In genomic region chr10:125982256-125982948, GRCh38 we compare ENCODE assay signal across 8 cellular contexts.
DNase-seq lines count a peak whose midpoint lies in the region; ATAC-seq, FAIRE-seq and TF ChIP-seq lines count a peak whose summit lies in the region.

No MANE protein-coding gene starts in this region.

- H3K14ac ChIP-seq in H1 (ENCODE audit: insufficient read length): no peak overlapping the region

- no peak overlapping the region for H2BK20ac ChIP-seq in H1 (ENCODE audit: low read length)

- no peak overlapping the region for H4K8ac ChIP-seq in H1 (ENCODE audit: extremely low read depth, insufficient read depth, low read length)

- no peak overlapping the region for H3K4ac ChIP-seq in H1 (replicated peaks; ENCODE audit: insufficient read length, low read depth, low read length)

- H3K18ac ChIP-seq in H1 (ENCODE audit: extremely low read depth, low read length): no peak overlapping the region

- no peak for TF ChIP-seq POLR2A in H1 (IDR thresholded peaks at IDR 0.05; ENCODE audit: control extremely low read depth in 1 of 2, low read depth in 2 of 2, low read length in 2 of 2)

- H2AK5ac ChIP-seq in H1 (ENCODE audit: low read depth, low read length): no peak overlapping the region

- in situ Hi-C loops in SK-MEL-5 (cut with HindIII; ENCODE audit: low pct_unique_long_range_greater_than_20kb, low sequenced_read_pairs): no loop called here

- POLR2A ChIA-PET in H1 (lab: Charles Lee; ENCODE audit: partially characterized antibody): no interaction called here

- H3K9ac ChIP-seq in KMS-11: no peak overlapping the region
- H3K9ac ChIP-seq in H1 (replicated peaks in 1 of 4; ENCODE audit: extremely low read depth in 1 of 4, low read depth in 3 of 4, low read length in 3 of 4): no peak overlapping the region

- 14% methylated on average over 6 of the region's 6 CpGs; no CpG with 5 or more reads in 1 of the 2 experiments for WGBS in H1 (ENCODE audit: extremely low coverage in 1 of 2, insufficient coverage in 1 of 2, insufficient read length in 1 of 2, insufficient replicate concordance in 2 of 2, low coverage in 1 of 2, low lambda C conversion rate in 2 of 2, missing lambda C conversion rate in 1 of 2), 2 experiments

- no peak overlapping the region for H4K5ac ChIP-seq in H1 (ENCODE audit: insufficient read length, low read depth, low read length)

- ATAC-seq in GM21786 (IDR thresholded peaks at IDR 0.05; ENCODE audit: unreplicated experiment): peak; percentile 71

- no peak overlapping the region for H4K91ac ChIP-seq in H1 (replicated peaks; ENCODE audit: insufficient read length, low read length)

- H3K27ac ChIP-seq in KMS-11 (no peak overlapping the region), H1 (ENCODE audit: low read depth, low read length) (no peak overlapping the region)

- H2BK5ac ChIP-seq in H1 (ENCODE audit: low read depth, low read length): no peak overlapping the region

- H4K20me1 ChIP-seq in KMS-11 (ENCODE audit: insufficient read depth) (no peaks in the 10 kb centered on the region), H1 (replicated peaks in 1 of 2; ENCODE audit: control insufficient read depth in 1 of 2, insufficient read depth in 2 of 2, low read length in 2 of 2) (no peaks in the 10 kb centered on the region)

- no peaks in the 10 kb centered on the region for H3K9me3 ChIP-seq in H1 (ENCODE audit: insufficient read depth in 2 of 2, low read depth in 1 of 2, low read length in 1 of 2)

- CTCF ChIA-PET in H1 (lab: Charles Lee; ENCODE audit: partially characterized antibody): interaction anchor here (0.6 to 4.8 kb wide), 41 partner anchors 9 to 1461 kb away, joined by 3 to 19 read pairs (median 3); no protein-coding TSS in a partner anchor

- TF ChIP-seq CTCF in KMS-11 (conservative IDR thresholded peaks at IDR 0.05; ENCODE audit: low read depth, low read length): peak; percentile 84
- peak in 2 of 3 experiments; percentile 59 to 68; a peak in 3 of 4 replicates for TF ChIP-seq CTCF in H1 (IDR thresholded peaks at IDR 0.05; ENCODE audit: control extremely low read depth in 1 of 3, insufficient read depth in 1 of 3, low read depth in 1 of 3, low read length in 3 of 3)

- no peaks in the 10 kb centered on the region for H3K79me2 ChIP-seq in KMS-11 (ENCODE audit: insufficient read depth, low read depth)
- no peaks in the 10 kb centered on the region for H3K79me2 ChIP-seq in H1 (ENCODE audit: control insufficient read depth in 1 of 2, insufficient read depth in 2 of 2, low read length in 2 of 2)

- H2AFZ ChIP-seq in KMS-11 (ENCODE audit: low read depth) (no peak overlapping the region), H1 (ENCODE audit: low read length) (0 out of 2 replicates have a peak overlapping the region, but pooled peaks have one; percentile 34)

- TF ChIP-seq RAD21 in H1 (IDR thresholded peaks at IDR 0.05 in 1 of 2, conservative IDR thresholded peaks at IDR 0.05 in 1 of 2; ENCODE audit: low read depth in 2 of 2, low read length in 2 of 2): peak; percentile 84 to 88

- H2BK15ac ChIP-seq in H1 (ENCODE audit: low read length): no peak overlapping the region

- H3K23ac ChIP-seq in H1 (ENCODE audit: insufficient read length): no peak overlapping the region

- H3K4me1 ChIP-seq in KMS-11 (ENCODE audit: low read depth, poor library complexity, severe bottlenecking) (no peaks in the 10 kb centered on the region), H1 (replicated peaks in 1 of 4; ENCODE audit: control insufficient read depth in 3 of 4, insufficient read depth in 4 of 4, low read length in 3 of 4) (peaks cover 0 to 15% (median 1%) of the 10 kb centered on the region in 4 experiments; a peak in 4 of 7 replicates)

- no peaks in the 10 kb centered on the region for H3K36me3 ChIP-seq in KMS-11 (ENCODE audit: insufficient read depth)
- H3K36me3 ChIP-seq in H1 (ENCODE audit: control insufficient read depth in 2 of 4, insufficient read depth in 4 of 4, low read length in 3 of 4): no peaks in the 10 kb centered on the region

- no peak for TF ChIP-seq EP300 in H1 (IDR thresholded peaks at IDR 0.05; ENCODE audit: borderline replicate concordance in 1 of 2, low read depth in 2 of 2, low read length in 2 of 2)

- H3K79me1 ChIP-seq in H1 (ENCODE audit: low read depth, low read length): no peaks in the 10 kb centered on the region

- no peak overlapping the region for H2BK120ac ChIP-seq in H1 (replicated peaks; ENCODE audit: low read depth, low read length)

- H2BK12ac ChIP-seq in H1 (ENCODE audit: low read depth, low read length): no peak overlapping the region

- H3K4me2 ChIP-seq in KMS-11: no peak overlapping the region
- H3K4me2 ChIP-seq in H1 (ENCODE audit: insufficient read depth in 1 of 2, low read depth in 2 of 2, low read length in 2 of 2): no peak overlapping the region

- DNase-seq in activated T-cell treated with anti-CD3 and anti-CD28 coated beads for 4 hours (peak; percentile 16), SK-MEL-5 (ENCODE audit: low read depth, low spot score) (peak; percentile 67), H1 (ENCODE audit: low read depth in 1 of 2, low spot score in 2 of 2) (peak in 1 of 2 experiments; percentile 23), lung microvascular endothelial cell (ENCODE audit: low read depth in 2 of 2) (peak; percentile 78), urothelium cell line (ENCODE audit: low spot score) (peak; percentile 43)
- no peak for DNase-seq in activated T-cell treated with anti-CD3 and anti-CD28 coated beads, Interleukin-2, amount 50 U/mL, for 1 hour

- H3K56ac ChIP-seq in H1 (replicated peaks; ENCODE audit: insufficient read length, low read depth, low read length): no peak overlapping the region

- FAIRE-seq in H1 (lab: Jason Lieb, UNC): peak; percentile 93
- no peak for FAIRE-seq in urothelium cell line (lab: Jason Lieb, UNC)

- H3K27me3 ChIP-seq in KMS-11 (ENCODE audit: insufficient read depth, low read depth) (no peaks in the 10 kb centered on the region), H1 (replicated peaks in 1 of 4; ENCODE audit: control insufficient read depth in 3 of 4, extremely low read depth in 1 of 4, insufficient read depth in 3 of 4, low read length in 3 of 4) (no peaks in the 10 kb centered on the region)

- H3K23me2 ChIP-seq in H1 (ENCODE audit: low read depth, low read length): no peaks in the 10 kb centered on the region

- H3K4me3 ChIP-seq in KMS-11 (IDR thresholded peaks at IDR 0.05; ENCODE audit: insufficient read depth, low read depth, low read length) (no peak overlapping the region), H1 (ENCODE audit: extremely low read depth in 1 of 4, insufficient read depth in 2 of 4, low read depth in 3 of 4, low read length in 4 of 4) (no peak overlapping the region)

TF ChIP-seq in H1, 55 proteins besides CTCF, POLR2A, EP300 and RAD21 (continues in another document):
- TF ChIP-seq ZNF274 (IDR thresholded peaks at IDR 0.05; ENCODE audit: borderline replicate concordance, extremely low read depth, low read length): no peak
- TF ChIP-seq YY1 (IDR thresholded peaks at IDR 0.05; ENCODE audit: low read depth, low read length): no peak
- no peak for TF ChIP-seq MAFK (IDR thresholded peaks at IDR 0.05; ENCODE audit: low read depth, low read length)
- no peak for TF ChIP-seq RXRA (IDR thresholded peaks at IDR 0.05; ENCODE audit: insufficient read depth, low read depth, low read length)
- no peak for TF ChIP-seq RBBP5 (IDR thresholded peaks at IDR 0.05; ENCODE audit: borderline replicate concordance, low read depth, low read length)
- no peak for TF ChIP-seq ATF2 (IDR thresholded peaks at IDR 0.05; ENCODE audit: low read length)
- TF ChIP-seq BACH1 (IDR thresholded peaks at IDR 0.05; ENCODE audit: low read length): no peak
- no peak for TF ChIP-seq TAF1 (IDR thresholded peaks at IDR 0.05; ENCODE audit: low read depth, low read length)
